Comparison of ENCODE assay signal across 8 cellular contexts in the genomic region with DNA sequence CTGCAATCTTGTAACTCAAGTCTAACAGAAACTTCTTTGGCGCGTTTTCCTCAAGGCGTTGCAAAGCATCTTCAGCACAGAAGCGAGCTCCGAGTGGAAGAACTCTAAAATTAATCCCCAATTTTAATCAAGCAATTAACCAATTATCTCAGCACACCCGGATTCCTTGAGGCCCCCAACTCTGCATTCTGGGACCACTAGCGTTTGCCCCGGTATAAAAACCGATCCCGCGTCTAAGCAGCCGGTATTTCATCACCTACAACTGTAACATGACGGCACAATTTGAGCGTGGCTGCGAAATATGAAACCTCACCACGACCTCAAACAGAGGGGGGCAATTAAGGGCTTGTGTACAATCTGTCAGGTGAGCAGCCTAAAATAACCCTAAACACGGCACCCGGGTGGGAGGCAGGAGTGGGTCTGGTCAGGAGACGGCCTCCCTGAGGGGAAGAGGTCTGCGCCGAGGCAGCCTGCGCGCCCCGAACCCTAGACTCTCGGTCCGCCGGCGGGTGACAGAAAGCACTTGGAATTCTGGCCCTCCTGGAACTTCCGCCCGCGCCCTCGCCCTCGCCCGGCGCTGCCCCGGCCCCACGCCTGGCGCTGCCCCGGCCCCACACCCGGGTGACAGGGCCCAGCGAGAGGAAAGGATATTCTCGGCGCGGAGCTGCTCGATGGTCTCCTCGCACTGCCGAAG. TPM values are rescaled to one million over a fixed set of nuclear protein-coding genes. Genes with fewer than 3 reads are reported as not detected.
DNase-seq lines count a peak whose midpoint lies in the region; ATAC-seq, FAIRE-seq and TF ChIP-seq lines count a peak whose summit lies in the region.

No MANE protein-coding gene starts in this region.

- H3K4me1 Mint-ChIP-seq in endothelial cell (ENCODE audit: unreplicated experiment) = peaks cover 15% of the 10 kb centered on the region

- TF ChIP-seq CTCF in AG09309 (IDR thresholded peaks at IDR 0.05; ENCODE audit: control insufficient read depth, insufficient read depth, low read depth, low read length, missing control alignments) (no peak), endothelial cell (IDR thresholded peaks at IDR 0.05; ENCODE audit: unreplicated experiment) (no peak)

- no peaks in the 10 kb centered on the region for H3K9me3 Mint-ChIP-seq in endothelial cell (ENCODE audit: unreplicated experiment)

- peaks cover 10% of the 10 kb centered on the region for H3K27me3 Mint-ChIP-seq in endothelial cell (ENCODE audit: unreplicated experiment)

- ATAC-seq in HG03432 (IDR thresholded peaks at IDR 0.05; ENCODE audit: unreplicated experiment) = peak; percentile 22

- H3K36me3 Mint-ChIP-seq in endothelial cell (ENCODE audit: low read depth, unreplicated experiment) = peaks cover 10% of the 10 kb centered on the region

- peak overlapping the region; percentile 85 for H3K4me3 ChIP-seq in AG09309 (ENCODE audit: control insufficient read depth, low read depth, low read length)
- H3K4me3 ChIP-seq in mononuclear cell (ENCODE audit: low read length) = peak overlapping the region; percentile 78

- DNase-seq in AG09309 (ENCODE audit: low read depth) (peak; percentile 16), GM19239 (ENCODE audit: insufficient read length, low spot score) (no peak), NCI-H526 (lab: John Stamatoyannopoulos, UW) (peak; percentile 78 to 83), endothelial cell (ENCODE audit: low spot score) (peak; percentile 63)
- DNase-seq in activated CD8-positive, alpha-beta memory T cell treated with anti-CD3 and anti-CD28 coated beads for 24 hours = peak; percentile 78
- DNase-seq in stimulated activated naive CD4-positive, alpha-beta T cell (lab: John Stamatoyannopoulos, UW) = peak in 5 of 6 experiments; percentile 28 to 66 (median 41)

- peak overlapping the region; percentile 97 for H3K4me3 Mint-ChIP-seq in endothelial cell (ENCODE audit: unreplicated experiment)

- peak overlapping the region; percentile 98 for H3K27ac Mint-ChIP-seq in endothelial cell (ENCODE audit: unreplicated experiment)

- no peaks in the 10 kb centered on the region for H3K9me3 ChIP-seq in mononuclear cell (ENCODE audit: low read depth, low read length)

- peaks cover 47% of the 10 kb centered on the region for H3K4me1 ChIP-seq in mononuclear cell (ENCODE audit: insufficient read depth, low read length)

- H3K27me3 ChIP-seq in mononuclear cell (ENCODE audit: insufficient read depth, low read length) = no peaks in the 10 kb centered on the region

- peak; percentile 53 for FAIRE-seq in GM19239 (lab: Jason Lieb, UNC)

RNA-seq across cellular contexts. Expression of gene ZCCHC8, which starts 0.6 kb away (rescaled TPM):
- total RNA-seq in endothelial cell (ENCODE audit: unreplicated experiment) (18.6 TPM), mononuclear cell (52.9 TPM)

RNA-seq across cellular contexts. Expression of gene RSRC2, which starts 26.6 kb away (rescaled TPM):
- total RNA-seq in endothelial cell (ENCODE audit: unreplicated experiment) (75.2 TPM), mononuclear cell (258 TPM)

RNA-seq across cellular contexts. Expression of gene KNTC1, which starts 26.9 kb away (rescaled TPM):
- total RNA-seq in endothelial cell (ENCODE audit: unreplicated experiment) = 32.6 TPM
- 26.2 TPM for total RNA-seq in mononuclear cell
